19 cellular contexts compared by ENCODE assay signal in the genomic region with DNA sequence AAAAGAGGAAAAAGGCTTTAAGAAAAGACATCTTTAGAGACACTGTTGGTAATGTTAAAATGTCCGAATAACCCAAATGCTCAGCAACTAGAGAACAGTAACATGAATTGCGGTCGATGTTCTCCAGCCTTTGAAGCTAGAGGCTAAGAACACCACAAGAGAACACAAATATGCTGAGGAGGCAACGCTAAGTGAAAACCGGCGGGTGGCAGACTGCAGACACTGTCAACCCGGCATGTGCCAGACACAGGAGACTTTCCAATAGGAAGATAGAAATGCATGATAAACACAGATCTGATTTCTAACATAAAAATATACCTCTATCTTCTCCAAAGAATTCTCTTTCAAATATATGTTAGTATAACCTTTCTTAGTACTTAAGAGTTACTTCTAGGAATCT.
"Had no signal": no experiment of that assay in that cellular context is flagged by ENCODE, and none has a peak within 500 bp of the region (broad histone marks: within the 10 kb centered on the region; RNA-seq: fewer than 3 reads in every experiment).

No MANE protein-coding gene starts in this region.

- ATAC-seq: activated CD8-positive, alpha-beta T cell treated with anti-CD3 and anti-CD28 coated beads for 36 hours; activated T-cell treated with anti-CD3 and anti-CD28 coated beads, Interleukin-2, amount 50 U/mL, for 4 hours; natural killer cell treated with Interleukin-12 subunit alpha and Interleukin-12 subunit beta and Interleukin-15 and Interleukin-18, amount 100 ng/mL, for 72 hours; stimulated activated naive B cell treated with anti-CD40 and anti-IgM and Interleukin-4, amounts not matched to agents 10 μg/mL and 1 μg/mL and 100 μg/mL, for 72 hours had no signal

- H3K27me3 Mint-ChIP-seq: activated B cell treated with CpG ODN at 0.5 μM for 24 hours; activated CD8-positive, alpha-beta T cell treated with anti-CD3 and anti-CD28 coated beads for 36 hours; activated naive CD8-positive, alpha-beta T cell treated with anti-CD3 and anti-CD28 coated beads for 36 hours; natural killer cell treated with Interleukin-12 subunit alpha and Interleukin-12 subunit beta and Interleukin-15 and Interleukin-18, amount 100 ng/mL, for 72 hours; stimulated activated naive B cell treated with anti-CD40 and anti-IgM and Interleukin-4, amounts not matched to agents 10 μg/mL and 1 μg/mL and 100 μg/mL, for 72 hours had no signal

- DNase-seq: activated B cell treated with CpG ODN at 0.5 μM for 24 hours; activated CD4-positive, alpha-beta T cell treated with anti-CD3 and anti-CD28 coated beads for 48 hours; activated CD8-positive, alpha-beta T cell treated with anti-CD3 and anti-CD28 coated beads for 36 hours; activated effector memory CD4-positive, alpha-beta T cell treated with anti-CD3 and anti-CD28 coated beads, Interleukin-2, amount 50 U/mL, for 16 hours; activated naive CD8-positive, alpha-beta T cell treated with anti-CD3 and anti-CD28 coated beads for 36 hours; activated T-cell treated with anti-CD3 and anti-CD28 coated beads, Interleukin-2, amount 50 U/mL, for 4 hours; cerebellar nuclear complex; esophagus squamous epithelium; kidney; left ventricle myocardium inferior; mesenchymal stem cell; stimulated activated CD4-positive, alpha-beta T cell treated with anti-CD3 and anti-CD28 coated beads, Interleukin-15, amount 100 ng/mL, for 24 hours; stimulated activated CD4-positive, alpha-beta T cell treated with anti-CD3 and anti-CD28 coated beads, Interleukin-4, amount 100 ng/mL, for 1 hour; stimulated activated naive B cell treated with anti-CD40 and anti-IgM and Interleukin-4, amounts not matched to agents 10 μg/mL and 1 μg/mL and 100 μg/mL, for 72 hours; trophoblast cell had no signal

- H3K4me3 ChIP-seq: breast epithelium, dorsolateral prefrontal cortex, esophagus squamous epithelium, left ventricle myocardium inferior, prostate gland had no signal

- H3K9me3 Mint-ChIP-seq: activated B cell treated with CpG ODN at 0.5 μM for 24 hours; activated CD8-positive, alpha-beta T cell treated with anti-CD3 and anti-CD28 coated beads for 36 hours; activated naive CD8-positive, alpha-beta T cell treated with anti-CD3 and anti-CD28 coated beads for 36 hours; activated T-cell treated with anti-CD3 and anti-CD28 coated beads, Interleukin-2, amount 50 U/mL, for 4 hours; natural killer cell treated with Interleukin-12 subunit alpha and Interleukin-12 subunit beta and Interleukin-15 and Interleukin-18, amount 100 ng/mL, for 72 hours; stimulated activated naive B cell treated with anti-CD40 and anti-IgM and Interleukin-4, amounts not matched to agents 10 μg/mL and 1 μg/mL and 100 μg/mL, for 72 hours had no signal

- H3K27me3 ChIP-seq: breast epithelium, dorsolateral prefrontal cortex, esophagus squamous epithelium had no signal

- H3K27ac ChIP-seq: breast epithelium, esophagus squamous epithelium, left ventricle myocardium inferior had no signal

- H3K4me3 Mint-ChIP-seq: activated B cell treated with CpG ODN at 0.5 μM for 24 hours; activated CD8-positive, alpha-beta T cell treated with anti-CD3 and anti-CD28 coated beads for 36 hours; activated naive CD8-positive, alpha-beta T cell treated with anti-CD3 and anti-CD28 coated beads for 36 hours; activated T-cell treated with anti-CD3 and anti-CD28 coated beads, Interleukin-2, amount 50 U/mL, for 4 hours; natural killer cell treated with Interleukin-12 subunit alpha and Interleukin-12 subunit beta and Interleukin-15 and Interleukin-18, amount 100 ng/mL, for 72 hours; stimulated activated naive B cell treated with anti-CD40 and anti-IgM and Interleukin-4, amounts not matched to agents 10 μg/mL and 1 μg/mL and 100 μg/mL, for 72 hours had no signal

- H3K4me1 Mint-ChIP-seq: activated B cell treated with CpG ODN at 0.5 μM for 24 hours; activated naive CD8-positive, alpha-beta T cell treated with anti-CD3 and anti-CD28 coated beads for 36 hours had no signal

- H3K27ac Mint-ChIP-seq: activated B cell treated with CpG ODN at 0.5 μM for 24 hours; activated CD8-positive, alpha-beta T cell treated with anti-CD3 and anti-CD28 coated beads for 36 hours; activated naive CD8-positive, alpha-beta T cell treated with anti-CD3 and anti-CD28 coated beads for 36 hours; natural killer cell treated with Interleukin-12 subunit alpha and Interleukin-12 subunit beta and Interleukin-15 and Interleukin-18, amount 100 ng/mL, for 72 hours; stimulated activated naive B cell treated with anti-CD40 and anti-IgM and Interleukin-4, amounts not matched to agents 10 μg/mL and 1 μg/mL and 100 μg/mL, for 72 hours had no signal

- H3K9me3 ChIP-seq: breast epithelium, esophagus squamous epithelium, left ventricle myocardium inferior, prostate gland had no signal

- H3K36me3 ChIP-seq: breast epithelium had no signal
